In genomic region chr17:31327534-31328526, GRCh38 we compare ENCODE assay signal across 14 cellular contexts. TPM values are rescaled to one million over a fixed set of nuclear protein-coding genes. Genes with fewer than 3 reads are reported as not detected.
A peak's percentile ranks its signal among the peaks of the same experiment; 100 is the strongest.
DNase-seq lines count a peak whose midpoint lies in the region; ATAC-seq, FAIRE-seq and TF ChIP-seq lines count a peak whose summit lies in the region.
"Had no signal": no experiment of that assay in that cellular context is flagged by ENCODE, and none has a peak within 500 bp of the region (broad histone marks: within the 10 kb centered on the region; RNA-seq: fewer than 3 reads in every experiment).

No MANE protein-coding gene starts in this region.

- H3K27me3 ChIP-seq in kidney epithelial cell (ENCODE audit: control insufficient read depth, insufficient read depth, low read length): no peaks in the 10 kb centered on the region
- no peaks in the 10 kb centered on the region for H3K27me3 ChIP-seq in pancreas
- H3K27me3 ChIP-seq: stomach had no signal

- WGBS in pancreas, 2 donors: 94 to 96% methylated on average over 12 of the region's 12 CpGs

- POLR2A ChIA-PET in AG04449 (lab: Yijun Ruan, JAX): interaction anchor here (1.1 kb wide), 1 partner anchor 58 kb away, joined by 7 read pairs; no protein-coding TSS in a partner anchor

- H3K4me3 ChIP-seq in AG04449 (ENCODE audit: low read depth, low read length) (no peak overlapping the region), kidney epithelial cell (ENCODE audit: low read depth, low read length) (no peak overlapping the region), pancreas (no peak overlapping the region)
- H3K4me3 ChIP-seq: stomach had no signal

- no peak for FAIRE-seq in pancreas (lab: Jason Lieb, UNC)
- FAIRE-seq: GM12891 had no signal

- H3K36me3 ChIP-seq in kidney epithelial cell (ENCODE audit: control insufficient read depth, insufficient read depth, low read length): peaks cover 2% of the 10 kb centered on the region
- peaks cover 0 to 10% (median 6%) of the 10 kb centered on the region in 3 donors for H3K36me3 ChIP-seq in pancreas

- intact Hi-C loops in left cardiac atrium (cut with DNase I): no loop called here
- intact Hi-C loops in pancreas (cut with DNase I): no loop called here

- CTCF ChIA-PET in AG04449 (lab: Yijun Ruan, JAX): interaction anchor here (1.3 kb wide), 1 partner anchor 11 kb away, joined by 3 read pairs; no protein-coding TSS in a partner anchor

- H3K9me3 ChIP-seq in pancreas: no peaks in the 10 kb centered on the region
- H3K9me3 ChIP-seq: stomach had no signal

- H3K27ac ChIP-seq in pancreas: no peak overlapping the region
- H3K27ac ChIP-seq: stomach had no signal

- no peak for TF ChIP-seq CTCF in AG04449 (IDR thresholded peaks at IDR 0.05; ENCODE audit: insufficient read depth, low read length, missing control alignments)
- no peak for TF ChIP-seq CTCF in kidney epithelial cell (IDR thresholded peaks at IDR 0.05; ENCODE audit: insufficient read depth, low read length, poor library complexity, severe bottlenecking)
- TF ChIP-seq CTCF in pancreas (IDR thresholded peaks at IDR 0.05): no peak

- H3K4me1 ChIP-seq in pancreas: no peaks in the 10 kb centered on the region
- H3K4me1 ChIP-seq: stomach had no signal

- DNase-seq in AG04449 (ENCODE audit: low read depth, low spot score) (peak; percentile 69), HS-5 (ENCODE audit: low read depth) (peak; percentile 87), astrocyte of the hippocampus (ENCODE audit: low read depth, low spot score) (peak; percentile 94), kidney epithelial cell (ENCODE audit: low read depth) (peak; percentile 82), left cardiac atrium (no peak), pancreas (no peak), ecto neural progenitor cell (ENCODE audit: low spot score) (no peak)
- DNase-seq: COR-L47; NCI-H510A; stimulated activated CD4-positive, alpha-beta T cell treated with anti-CD3 and anti-CD28 coated beads, Interleukin-15, amount 100 ng/mL, for 24 hours; stomach; T-cell had no signal

- no peak for ATAC-seq in left cardiac atrium
- no peak for ATAC-seq in pancreas
- ATAC-seq in HG02981 (IDR thresholded peaks at IDR 0.05; ENCODE audit: unreplicated experiment): no peak
- ATAC-seq: T-cell had no signal

RNA-seq across cellular contexts. Expression of gene EVI2A, which starts 6.4 kb away (rescaled TPM):
- total RNA-seq in kidney epithelial cell (not detected in 2 replicates), left cardiac atrium (1 to 10 TPM; 1.9 to 5.9 TPM), pancreas (1 to 10 TPM in 3 of 6 donors, under 1 TPM in 3; 0.20 to 8.5 (median 0.95) TPM)
- under 1 TPM; 0.61 to 0.99 TPM for polyA plus RNA-seq in pancreas

RNA-seq across cellular contexts. Expression of gene EVI2B, which starts 14.0 kb away (rescaled TPM):
- total RNA-seq in kidney epithelial cell: not detected in 2 replicates
- 1 to 10 TPM; 3.3 to 7.7 TPM for total RNA-seq in left cardiac atrium
- 10 to 100 TPM in 1 of 6 donors, 1 to 10 TPM in 2, under 1 TPM in 3; 0.12 to 10.7 (median 1.4) TPM for total RNA-seq in pancreas
- 1 to 10 TPM in 1 of 2 donors, under 1 TPM in 1; 0.76 to 1.1 TPM for polyA plus RNA-seq in pancreas

RNA-seq across cellular contexts. Expression of gene OMG, which starts 30.8 kb away (rescaled TPM):
- not detected in 2 replicates for total RNA-seq in kidney epithelial cell
- under 1 TPM in 1 of 2 donors, not detected in 1; 0.56 TPM for total RNA-seq in left cardiac atrium
- under 1 TPM in 1 of 6 donors, not detected in 5; 0.34 TPM for total RNA-seq in pancreas
- under 1 TPM; 0.27 to 0.38 TPM for polyA plus RNA-seq in pancreas

Comparison
In these comparisons a context has a peak if more than half of its experiments do, and no peak if none do; other contexts are left out.
1. DNase-seq: peak in AG04449 (single experiment), HS-5 (single experiment), astrocyte of the hippocampus (single experiment) and kidney epithelial cell (single experiment); none in left cardiac atrium (single experiment), pancreas (0 of 6) and ecto neural progenitor cell (single experiment).